Comparison of ENCODE assay signal across 22 cellular contexts in genomic region chr14:56902413-56902812, GRCh38.
DNase-seq lines count a peak whose midpoint lies in the region; ATAC-seq and TF ChIP-seq lines count a peak whose summit lies in the region.
"Had no signal": no experiment of that assay in that cellular context is flagged by ENCODE, and none has a peak within 500 bp of the region (broad histone marks: within the 10 kb centered on the region; RNA-seq: fewer than 3 reads in every experiment).

No MANE protein-coding gene starts in this region.

- H3K27me3 Mint-ChIP-seq in CD14-positive monocyte (ENCODE audit: low read depth in 3 of 3): peaks cover 0 to 6% (median 5%) of the 10 kb centered on the region in 3 donors
- H3K27me3 Mint-ChIP-seq: CD4-positive, CD25-positive, alpha-beta regulatory T cell had no signal

- no peak overlapping the region for H2BK120ac ChIP-seq in mesendoderm (ENCODE audit: low read depth, low read length)

- TF ChIP-seq CTCF in left lung (IDR thresholded peaks at IDR 0.05) (no peak), CD14-positive monocyte (IDR thresholded peaks at IDR 0.05) (no peak)

- H3K36me3 ChIP-seq in HUES48 (ENCODE audit: control insufficient read depth, insufficient read depth, low read length): no peaks in the 10 kb centered on the region
- H3K36me3 ChIP-seq in ectodermal cell (ENCODE audit: control insufficient read depth, insufficient read depth, low read length): no peaks in the 10 kb centered on the region
- H3K36me3 ChIP-seq in mesendoderm (ENCODE audit: control insufficient read depth, insufficient read depth, low read length): no peaks in the 10 kb centered on the region
- no peaks in the 10 kb centered on the region for H3K36me3 ChIP-seq in left lung
- H3K36me3 ChIP-seq: BE2C, SJSA1 had no signal

- H3K4ac ChIP-seq in mesendoderm (ENCODE audit: low read depth, low read length): no peak overlapping the region

- peaks cover 83% of the 10 kb centered on the region for H3K4me1 ChIP-seq in HUES48 (ENCODE audit: control insufficient read depth, insufficient read depth, low read length)
- H3K4me1 ChIP-seq in ectodermal cell (ENCODE audit: control insufficient read depth, insufficient read depth, low read length): peaks cover 39% of the 10 kb centered on the region
- peaks cover 17% of the 10 kb centered on the region for H3K4me1 ChIP-seq in mesendoderm (ENCODE audit: control insufficient read depth, low read depth, low read length)
- no peaks in the 10 kb centered on the region for H3K4me1 ChIP-seq in left lung
- H3K4me1 ChIP-seq: BE2C, SJSA1 had no signal

- H3K4me2 ChIP-seq in mesendoderm (ENCODE audit: low read length): no peak overlapping the region
- H3K4me2 ChIP-seq: KMS-11 had no signal

- peaks cover 0 to 4% (median 2%) of the 10 kb centered on the region in 7 donors for H3K9me3 Mint-ChIP-seq in CD14-positive monocyte

- no peaks in the 10 kb centered on the region for H3K36me3 Mint-ChIP-seq in CD14-positive monocyte
- H3K36me3 Mint-ChIP-seq: CD4-positive, CD25-positive, alpha-beta regulatory T cell had no signal

- H3K9ac ChIP-seq in HUES48 (ENCODE audit: low read depth, low read length): peak overlapping the region; percentile 33
- no peak overlapping the region for H3K9ac ChIP-seq in mesendoderm (ENCODE audit: low read length)
- H3K9ac ChIP-seq: KMS-11 had no signal

- no peaks in the 10 kb centered on the region for H3K79me2 ChIP-seq in mesendoderm (ENCODE audit: control insufficient read depth, insufficient read depth, low read length)

- H3K27ac Mint-ChIP-seq in CD14-positive monocyte: no peak overlapping the region
- H3K27ac Mint-ChIP-seq: CD4-positive, CD25-positive, alpha-beta regulatory T cell; HFFc6 had no signal

- no peaks in the 10 kb centered on the region for H3K4me1 Mint-ChIP-seq in CD14-positive monocyte
- H3K4me1 Mint-ChIP-seq: CD4-positive, CD25-positive, alpha-beta regulatory T cell had no signal

- H3K27ac ChIP-seq in HUES48 (ENCODE audit: low read depth, low read length) (peak overlapping the region; percentile 91), ectodermal cell (ENCODE audit: insufficient read depth, low read depth, low read length, poor library complexity, severe bottlenecking) (peak overlapping the region; percentile 3), mesendoderm (ENCODE audit: low read depth, low read length) (no peak overlapping the region), left lung (no peak overlapping the region)
- H3K27ac ChIP-seq: HL-60, KMS-11, SJSA1 had no signal

- H3K27me3 ChIP-seq in HUES48 (ENCODE audit: control insufficient read depth, insufficient read depth, low read length) (peaks cover 16% of the 10 kb centered on the region), ectodermal cell (ENCODE audit: control insufficient read depth, insufficient read depth, low read length, poor library complexity, severe bottlenecking) (no peaks in the 10 kb centered on the region), mesendoderm (ENCODE audit: insufficient read depth, low read length, poor library complexity) (no peaks in the 10 kb centered on the region), left lung (no peaks in the 10 kb centered on the region)

- intact Hi-C loops in left lung (cut with DNase I): no loop called here
- intact Hi-C loops in CD14-positive monocyte (cut with micrococcal nuclease): no loop called here

- H3K56ac ChIP-seq in mesendoderm (ENCODE audit: low read length): no peak overlapping the region

- H2BK15ac ChIP-seq in mesendoderm (replicated peaks; ENCODE audit: low read depth): no peak overlapping the region

- DNase-seq in NCI-H526 treated with DMSO at 0.1 percent for 48 hours (lab: John Stamatoyannopoulos, UW) (peak; percentile 24), mesendoderm (no peak), left lung (no peak), nucleus accumbens (lab: John Stamatoyannopoulos, UW) (no peak), CD14-positive monocyte (ENCODE audit: low spot score) (no peak)
- DNase-seq: BE2C; CD4-positive, CD25-positive, alpha-beta regulatory T cell; EL; GF-D8; HFFc6; IMR-90; NCI-H1105; NCI-H1694; NCI-H2081; NCI-H446 treated with DMSO at 0.1 percent for 48 hours; OCI-M1 had no signal

- peak overlapping the region; percentile 78 for H4K5ac ChIP-seq in mesendoderm (ENCODE audit: low read length)

- H3K9me3 ChIP-seq in HUES48 (ENCODE audit: control insufficient read depth, insufficient read depth, low read length) (no peaks in the 10 kb centered on the region), ectodermal cell (ENCODE audit: control insufficient read depth, low read length) (no peaks in the 10 kb centered on the region), left lung (no peaks in the 10 kb centered on the region)
- H3K9me3 ChIP-seq: BE2C, SJSA1 had no signal

- H3K18ac ChIP-seq in mesendoderm (ENCODE audit: low read length): peak overlapping the region; percentile 64

- 16 to 28% methylated on average over 6 of the region's 6 CpGs for WGBS in ectodermal cell, 2 experiments
- no CpG with 5 or more reads among the region's 6 CpGs for WGBS in mesendoderm (ENCODE audit: extremely low coverage, insufficient coverage, low lambda C conversion rate)

- ATAC-seq in left lung: no peak
- ATAC-seq: Right ventricle myocardium inferior had no signal

- no peak overlapping the region for H4K8ac ChIP-seq in mesendoderm (ENCODE audit: low read depth, low read length)

- H3K4me3 ChIP-seq in HUES48 (ENCODE audit: low read depth, low read length) (no peak overlapping the region), ectodermal cell (ENCODE audit: insufficient read depth, low read depth, low read length) (no peak overlapping the region), mesendoderm (ENCODE audit: low read length) (no peak overlapping the region), left lung (no peak overlapping the region)
- H3K4me3 ChIP-seq: SJSA1 had no signal

- no peaks in the 10 kb centered on the region for H3K79me1 ChIP-seq in mesendoderm (ENCODE audit: low read length)

- H2BK5ac ChIP-seq in mesendoderm (ENCODE audit: low read length): no peak overlapping the region

- no peak overlapping the region for H2AK5ac ChIP-seq in mesendoderm (ENCODE audit: low read length)

- no peak overlapping the region for H3K23ac ChIP-seq in mesendoderm (ENCODE audit: low read length)

- no peak overlapping the region for H3K4me3 Mint-ChIP-seq in CD14-positive monocyte
- H3K4me3 Mint-ChIP-seq: CD4-positive, CD25-positive, alpha-beta regulatory T cell; HFFc6 had no signal

Comparison
In these comparisons a context has a peak if more than half of its experiments do, and no peak if none do; other contexts are left out.
1. H3K27ac ChIP-seq: peak in HUES48 (single experiment) and ectodermal cell (single experiment); none in mesendoderm (single experiment) and left lung (0 of 2).